8 cellular contexts compared by ENCODE assay signal in genomic region chr4:14856076-14856926, GRCh38.
A peak's percentile ranks its signal among the peaks of the same experiment; 100 is the strongest.
DNase-seq lines count a peak whose midpoint lies in the region; ATAC-seq and TF ChIP-seq lines count a peak whose summit lies in the region.

No MANE protein-coding gene starts in this region.

- peak in 1 of 2 donors; percentile 81 for TF ChIP-seq EP300 in tibial nerve (IDR thresholded peaks at IDR 0.05)

- ATAC-seq in GM18868 (IDR thresholded peaks at IDR 0.05; ENCODE audit: unreplicated experiment), result peak; percentile 97
- peak; percentile 98 for ATAC-seq in HG02870 (IDR thresholded peaks at IDR 0.05; ENCODE audit: unreplicated experiment)

- no TSS peak for BruUV-seq in PC-9 (replicated peaks; lab: Mats Ljungman, UMichigan)

- CTCF ChIA-PET in PC-9 (lab: Charles Lee), result no interaction called here

- peak overlapping the region; percentile 36 for H3K4me2 ChIP-seq in PC-9

- POLR2A ChIA-PET in PC-9 (lab: Charles Lee; ENCODE audit: unreplicated experiment), result interaction anchor here (0.5 to 0.6 kb wide), 4 partner anchors 13 to 267 kb away, joined by 4 to 10 read pairs (median 6); no protein-coding TSS in a partner anchor

- TF ChIP-seq CTCF in PC-9 (conservative IDR thresholded peaks at IDR 0.05), result no peak
- TF ChIP-seq CTCF in astrocyte of the spinal cord (IDR thresholded peaks at IDR 0.05; ENCODE audit: low read depth, low read length), result no peak
- TF ChIP-seq CTCF in tibial nerve (IDR thresholded peaks at IDR 0.05), result no peak

- TF ChIP-seq POLR2A in tibial nerve (IDR thresholded peaks at IDR 0.05), result no peak

- no peaks in the 10 kb centered on the region for H3K36me3 ChIP-seq in PC-9 (ENCODE audit: low read depth)
- H3K36me3 ChIP-seq in muscle layer of colon (ENCODE audit: insufficient read depth, low read length), result no peaks in the 10 kb centered on the region
- H3K36me3 ChIP-seq in tibial nerve, result no peaks in the 10 kb centered on the region

- H3K9me3 ChIP-seq in PC-9 (ENCODE audit: insufficient read depth, low read depth) (no peaks in the 10 kb centered on the region; the same call in 1 of the 2 replicates), muscle layer of colon (ENCODE audit: low read length) (no peaks in the 10 kb centered on the region), tibial nerve (no peaks in the 10 kb centered on the region)

- H4K20me1 ChIP-seq in PC-9 (ENCODE audit: insufficient read depth), result no peaks in the 10 kb centered on the region

- in situ Hi-C loops in astrocyte of the spinal cord (cut with HindIII; ENCODE audit: low sequenced_read_pairs), result no loop called here

- H3K9ac ChIP-seq in muscle layer of colon (ENCODE audit: low read length), result no peak overlapping the region

- H3K4me1 ChIP-seq in PC-9 (replicated peaks; ENCODE audit: insufficient read depth) (peaks cover 18% of the 10 kb centered on the region), muscle layer of colon (ENCODE audit: insufficient read depth, low read length) (peaks cover 26% of the 10 kb centered on the region), tibial nerve (peaks cover 0 to 13% (median 2%) of the 10 kb centered on the region in 4 donors)

- 28 to 32% methylated on average over 5 of the region's 5 CpGs for WGBS in tibial nerve, 2 donors

- H3K27me3 ChIP-seq in PC-9 (ENCODE audit: insufficient read depth, low read depth) (no peaks in the 10 kb centered on the region), muscle layer of colon (ENCODE audit: control insufficient read depth in 1 of 2, insufficient read depth in 2 of 2, low read length in 2 of 2) (no peaks in the 10 kb centered on the region), tibial nerve (no peaks in the 10 kb centered on the region)

- no peak overlapping the region for H2AFZ ChIP-seq in PC-9

- peak; percentile 77 to 94 for DNase-seq in PC-9
- DNase-seq in astrocyte of the spinal cord (ENCODE audit: low read depth, low spot score), result peak; percentile 99
- peak; percentile 17 to 62 for DNase-seq in tibial nerve (ENCODE audit: low spot score in 2 of 2)
- no peak for DNase-seq in D341Med (ENCODE audit: low spot score)
- no peak for DNase-seq in NCI-H146 treated with DMSO at 0.1 percent for 48 hours (lab: John Stamatoyannopoulos, UW; ENCODE audit: unreplicated experiment)

- intact Hi-C loops in PC-9 (cut with micrococcal nuclease; ENCODE audit: unreplicated experiment), result loop anchor here (1.0 to 2.0 kb wide), 2 partner anchors 22 to 146 kb away; partner anchors contain the start of gene CPEB2

- H3K27ac ChIP-seq in PC-9, result peak overlapping the region; percentile 72
- H3K27ac ChIP-seq in muscle layer of colon (ENCODE audit: low read depth, low read length), result peak overlapping the region; percentile 51
- H3K27ac ChIP-seq in tibial nerve, result peak overlapping the region; percentile 11 to 78 (median 46)

- peaks cover 18% of the 10 kb centered on the region for H3F3A ChIP-seq in PC-9 (ENCODE audit: insufficient read depth, low read depth)

- H3K9me2 ChIP-seq in PC-9 (ENCODE audit: insufficient read depth), result no peaks in the 10 kb centered on the region

- H3K4me3 ChIP-seq in PC-9 (no peak overlapping the region), astrocyte of the spinal cord (ENCODE audit: low read depth, low read length) (no peak overlapping the region), muscle layer of colon (ENCODE audit: low read depth in 1 of 2, low read length in 2 of 2) (no peak overlapping the region), tibial nerve (no peak overlapping the region)

- H3K79me2 ChIP-seq in PC-9 (ENCODE audit: low read depth), result no peaks in the 10 kb centered on the region

Comparison
In these comparisons a context has a peak if more than half of its experiments do, and no peak if none do; other contexts are left out.
1. DNase-seq: peak in PC-9 (2 of 2), astrocyte of the spinal cord (single experiment) and tibial nerve (2 of 2); none in D341Med (single experiment) and NCI-H146 treated with DMSO at 0.1 percent for 48 hours (single experiment).
2. Peak in every context shown above with its lines, with median percentiles within 50 percentile points of each other: H3K27ac ChIP-seq.